20 cellular contexts compared by ENCODE assay signal in genomic region chr16:78211200-78211599, GRCh38.
DNase-seq lines count a peak whose midpoint lies in the region; ATAC-seq, FAIRE-seq and TF ChIP-seq lines count a peak whose summit lies in the region.
"Had no signal": no experiment of that assay in that cellular context is flagged by ENCODE, and none has a peak within 500 bp of the region (broad histone marks: within the 10 kb centered on the region; RNA-seq: fewer than 3 reads in every experiment).

No MANE protein-coding gene starts in this region.

- H3K79me2 ChIP-seq in HepG2 (ENCODE audit: insufficient read depth, low read length), result no peaks in the 10 kb centered on the region

- peaks cover 4% of the 10 kb centered on the region for H3K9me3 Mint-ChIP-seq in progenitor cell of endocrine pancreas (ENCODE audit: low read depth)
- no peaks in the 10 kb centered on the region for H3K9me3 Mint-ChIP-seq in CD4-positive, alpha-beta T cell

- no peaks in the 10 kb centered on the region for H3K27me3 ChIP-seq in HepG2 (ENCODE audit: control insufficient read depth in 1 of 2, insufficient read depth in 2 of 2, low read length in 2 of 2)
- H3K27me3 ChIP-seq in right lobe of liver, result no peaks in the 10 kb centered on the region
- no peaks in the 10 kb centered on the region for H3K27me3 ChIP-seq in esophagus squamous epithelium
- no peaks in the 10 kb centered on the region for H3K27me3 ChIP-seq in effector memory CD4-positive, alpha-beta T cell (replicated peaks; ENCODE audit: control insufficient read depth, insufficient read depth, low read length, poor library complexity, severe bottlenecking)
- no peaks in the 10 kb centered on the region for H3K27me3 ChIP-seq in gastrocnemius medialis
- no peaks in the 10 kb centered on the region for H3K27me3 ChIP-seq in CD4-positive, alpha-beta T cell (ENCODE audit: control insufficient read depth, insufficient read depth, low read length)

- no peaks in the 10 kb centered on the region for H4K20me1 ChIP-seq in HepG2 (ENCODE audit: insufficient read depth, low read length)

- no peak overlapping the region for H2AFZ ChIP-seq in HepG2 (ENCODE audit: low read length)

- no peak for ATAC-seq in HepG2
- no peak for ATAC-seq in right lobe of liver
- no peak for ATAC-seq in gastrocnemius medialis
- no peak for ATAC-seq in CD4-positive, alpha-beta T cell (ENCODE audit: poor library complexity)

- CTCF ChIA-PET in HepG2 (lab: Yijun Ruan, JAX; ENCODE audit: low intra/inter-chr PET ratio, low total read pairs), result no interaction called here
- CTCF ChIA-PET in CD4-positive, alpha-beta T cell (lab: Charles Lee), result no interaction called here

- H3K27me3 Mint-ChIP-seq in progenitor cell of endocrine pancreas, result no peaks in the 10 kb centered on the region
- H3K27me3 Mint-ChIP-seq in CD4-positive, alpha-beta T cell, result no peaks in the 10 kb centered on the region

- TF ChIP-seq EP300 in HepG2 (IDR thresholded peaks at IDR 0.05; ENCODE audit: low read depth in 2 of 2, low read length in 2 of 2) (no peak), HepG2 (CRISPR knock-in tag; IDR thresholded peaks at IDR 0.05; ENCODE audit: borderline replicate concordance) (no peak)

- no peak overlapping the region for H3K4me3 Mint-ChIP-seq in progenitor cell of endocrine pancreas (ENCODE audit: low read depth)
- no peak overlapping the region for H3K4me3 Mint-ChIP-seq in CD4-positive, alpha-beta T cell
- H3K4me3 Mint-ChIP-seq: CD14-positive monocyte had no signal

- no peaks in the 10 kb centered on the region for H3K36me3 ChIP-seq in HepG2 (replicated peaks in 1 of 2; ENCODE audit: control insufficient read depth in 1 of 2, insufficient read depth in 2 of 2, low read length in 2 of 2)
- no peaks in the 10 kb centered on the region for H3K36me3 ChIP-seq in right lobe of liver
- no peaks in the 10 kb centered on the region for H3K36me3 ChIP-seq in esophagus squamous epithelium
- H3K36me3 ChIP-seq in effector memory CD4-positive, alpha-beta T cell (ENCODE audit: control insufficient read depth, insufficient read depth, low read length), result no peaks in the 10 kb centered on the region
- no peaks in the 10 kb centered on the region for H3K36me3 ChIP-seq in gastrocnemius medialis
- H3K36me3 ChIP-seq: HAP-1 had no signal

- H3K4me3 ChIP-seq in HepG2 (replicated peaks in 1 of 3; ENCODE audit: insufficient read depth in 1 of 3, low read depth in 2 of 3, low read length in 3 of 3), result no peak overlapping the region
- no peak overlapping the region for H3K4me3 ChIP-seq in right lobe of liver
- H3K4me3 ChIP-seq in esophagus squamous epithelium, result no peak overlapping the region
- H3K4me3 ChIP-seq in effector memory CD4-positive, alpha-beta T cell (ENCODE audit: insufficient read depth, low read depth, low read length, poor library complexity, severe bottlenecking), result no peak overlapping the region
- no peak overlapping the region for H3K4me3 ChIP-seq in gastrocnemius medialis
- H3K4me3 ChIP-seq: HAP-1 had no signal

- peaks cover 37% of the 10 kb centered on the region for H3K4me1 ChIP-seq in HepG2 (ENCODE audit: insufficient read depth, low read length)
- peaks cover 0 to 10% (median 5%) of the 10 kb centered on the region in 4 donors for H3K4me1 ChIP-seq in right lobe of liver
- H3K4me1 ChIP-seq in esophagus squamous epithelium, result peaks cover 15 to 40% (median 17%) of the 10 kb centered on the region in 3 donors
- H3K4me1 ChIP-seq in effector memory CD4-positive, alpha-beta T cell (ENCODE audit: control insufficient read depth, insufficient read depth, low read length, poor library complexity, severe bottlenecking), result no peaks in the 10 kb centered on the region
- H3K4me1 ChIP-seq in gastrocnemius medialis, result no peaks in the 10 kb centered on the region
- H3K4me1 ChIP-seq: HAP-1 had no signal

- DNase-seq in HepG2 (ENCODE audit: low spot score) (no peak), right lobe of liver (no peak), esophagus squamous epithelium (lab: John Stamatoyannopoulos, UW) (no peak), progenitor cell of endocrine pancreas (ENCODE audit: low spot score, unreplicated experiment) (no peak), gastrocnemius medialis (no peak), NCI-H82 (lab: John Stamatoyannopoulos, UW) (no peak)
- no peak for DNase-seq in effector memory CD4-positive, alpha-beta T cell
- no peak for DNase-seq in CD4-positive, alpha-beta T cell
- DNase-seq: 8988T, COR-L47, GDM1, KG1, MV-4-11, NCI-H1417, NCI-H187, NCI-H2107, NCI-H2227 treated with DMSO at 0.1 percent for 48 hours, NCI-H510A treated with DMSO at 0.1 percent for 48 hours had no signal

- H3K27ac ChIP-seq in HepG2 (ENCODE audit: extremely low read length, insufficient read depth, low read length) (no peak overlapping the region), right lobe of liver (no peak overlapping the region), esophagus squamous epithelium (peak overlapping the region in 3 of 4 donors; percentile 39 to 63 (median 43)), gastrocnemius medialis (no peak overlapping the region)
- no peak overlapping the region for H3K27ac ChIP-seq in effector memory CD4-positive, alpha-beta T cell (ENCODE audit: insufficient read depth, low read length, poor library complexity, severe bottlenecking)
- no peak overlapping the region for H3K27ac ChIP-seq in CD4-positive, alpha-beta T cell (ENCODE audit: low read depth, low read length)

- peaks cover 3% of the 10 kb centered on the region for H3K36me3 Mint-ChIP-seq in progenitor cell of endocrine pancreas (ENCODE audit: insufficient read depth)
- H3K36me3 Mint-ChIP-seq in CD4-positive, alpha-beta T cell (ENCODE audit: low read depth), result no peaks in the 10 kb centered on the region
- H3K36me3 Mint-ChIP-seq: CD14-positive monocyte had no signal

- H3K9me3 ChIP-seq in HepG2 (ENCODE audit: low read length) (no peaks in the 10 kb centered on the region), right lobe of liver (no peaks in the 10 kb centered on the region), esophagus squamous epithelium (no peaks in the 10 kb centered on the region), gastrocnemius medialis (no peaks in the 10 kb centered on the region)
- no peaks in the 10 kb centered on the region for H3K9me3 ChIP-seq in effector memory CD4-positive, alpha-beta T cell (ENCODE audit: control insufficient read depth, low read length)
- H3K9me3 ChIP-seq in CD4-positive, alpha-beta T cell (ENCODE audit: control insufficient read depth, low read length), result no peaks in the 10 kb centered on the region
- H3K9me3 ChIP-seq: HAP-1 had no signal

- TF ChIP-seq RAD21 in HepG2 (CRISPR knock-in tag; IDR thresholded peaks at IDR 0.05), result no peak

- intact Hi-C loops in HepG2 (cut with micrococcal nuclease; ENCODE audit: unreplicated experiment), result no loop called here
- intact Hi-C loops in right lobe of liver (cut with DNase I), result no loop called here
- intact Hi-C loops in esophagus squamous epithelium (cut with DNase I), result no loop called here
- intact Hi-C loops in gastrocnemius medialis (cut with DNase I; ENCODE audit: low total_unique reads), result no loop called here
- intact Hi-C loops in CD4-positive, alpha-beta T cell (cut with DNase I, micrococcal nuclease), result no loop called here

- BruUV-seq in HepG2 (replicated peaks; lab: Mats Ljungman, UMichigan), result no TSS peak

- WGBS in HepG2 (ENCODE audit: low lambda C conversion rate), result 93% methylated on average over 6 of the region's 6 CpGs
- WGBS in right lobe of liver (ENCODE audit: insufficient coverage, low coverage, low lambda C conversion rate, missing lambda C conversion rate), result 49% methylated on average over 3 of the region's 6 CpGs
- 80 to 91% methylated on average over 6 of the region's 6 CpGs for WGBS in esophagus squamous epithelium, 2 donors

- TF ChIP-seq CTCF in HepG2 (CRISPR knock-in tag; IDR thresholded peaks at IDR 0.05), result no peak
- TF ChIP-seq CTCF in right lobe of liver (IDR thresholded peaks at IDR 0.05), result no peak
- TF ChIP-seq CTCF in esophagus squamous epithelium (IDR thresholded peaks at IDR 0.05), result no peak
- no peak for TF ChIP-seq CTCF in progenitor cell of endocrine pancreas (IDR thresholded peaks at IDR 0.05; ENCODE audit: unreplicated experiment)
- TF ChIP-seq CTCF in gastrocnemius medialis (IDR thresholded peaks at IDR 0.05 in 4 of 5, conservative IDR thresholded peaks at IDR 0.05 in 1 of 5), result no peak
- TF ChIP-seq CTCF in CD4-positive, alpha-beta T cell (IDR thresholded peaks at IDR 0.05), result no peak

- H3K4me1 Mint-ChIP-seq in progenitor cell of endocrine pancreas (ENCODE audit: low read depth), result peaks cover 50% of the 10 kb centered on the region
- no peaks in the 10 kb centered on the region for H3K4me1 Mint-ChIP-seq in CD4-positive, alpha-beta T cell (ENCODE audit: low read depth)
- H3K4me1 Mint-ChIP-seq: CD14-positive monocyte had no signal

- FAIRE-seq in HepG2 (lab: Jason Lieb, UNC), result no peak

- in situ Hi-C loops in HepG2 (cut with HindIII; ENCODE audit: extremely low pct_ligation_motif_present, low pct_unique_long_range_greater_than_20kb), result no loop called here
- in situ Hi-C loops in gastrocnemius medialis (cut with MboI; ENCODE audit: low sequenced_read_pairs in 4 of 4), result no loop called here

- TF ChIP-seq POLR2A in HepG2 (IDR thresholded peaks at IDR 0.05; ENCODE audit: insufficient read depth in 1 of 2, low read depth in 2 of 2, low read length in 2 of 2), result no peak
- no peak for TF ChIP-seq POLR2A in right lobe of liver (IDR thresholded peaks at IDR 0.05)
- TF ChIP-seq POLR2A in esophagus squamous epithelium (IDR thresholded peaks at IDR 0.05), result no peak
- no peak for TF ChIP-seq POLR2A in gastrocnemius medialis (IDR thresholded peaks at IDR 0.05)

- peak overlapping the region; percentile 84 for H3K27ac Mint-ChIP-seq in progenitor cell of endocrine pancreas
- no peak overlapping the region for H3K27ac Mint-ChIP-seq in CD4-positive, alpha-beta T cell
- H3K27ac Mint-ChIP-seq: CD14-positive monocyte had no signal

- POLR2A ChIA-PET in HepG2 (lab: Yijun Ruan, JAX), result no interaction called here
- POLR2A ChIA-PET in CD4-positive, alpha-beta T cell (lab: Charles Lee), result no interaction called here

- no peak overlapping the region for H3K9ac ChIP-seq in HepG2 (ENCODE audit: insufficient read depth, low read depth, low read length)

- H3K4me2 ChIP-seq in HepG2 (ENCODE audit: low read depth, low read length), result no peak overlapping the region

TF ChIP-seq in HepG2, 621 proteins besides CTCF, POLR2A, EP300 and RAD21:
- TF ChIP-seq ZKSCAN1 (IDR thresholded peaks at IDR 0.05; ENCODE audit: low read length), result peak; percentile 53; the same call in 1 of the 2 replicates
- no peak for TF ChIP-seq POLR2AphosphoS2 (IDR thresholded peaks at IDR 0.05; ENCODE audit: low read depth, low read length)
- no peak for TF ChIP-seq NAIF1 (CRISPR knock-in tag; IDR thresholded peaks at IDR 0.05; ENCODE audit: borderline replicate concordance)

Comparison
In these comparisons a context has a peak if more than half of its experiments do, and no peak if none do; other contexts are left out.
1. H3K27ac ChIP-seq: peak in esophagus squamous epithelium (3 of 4); none in HepG2 (single experiment), right lobe of liver (0 of 3), effector memory CD4-positive, alpha-beta T cell (single experiment), gastrocnemius medialis (0 of 4) and CD4-positive, alpha-beta T cell (single experiment).